ENCODE assay signal across 8 cellular contexts in genomic region chr7:66653719-66654274, GRCh38. TPM values are rescaled to one million over a fixed set of nuclear protein-coding genes. Genes with fewer than 3 reads are reported as not detected.
A peak's percentile ranks its signal among the peaks of the same experiment; 100 is the strongest.
DNase-seq lines count a peak whose midpoint lies in the region; ATAC-seq and TF ChIP-seq lines count a peak whose summit lies in the region.
"Not testable (repeated sequence)": the region's sequence is repeated elsewhere in the genome, so short reads cannot be mapped to it uniquely, and the experiment has no call there.

No MANE protein-coding gene starts in this region.

- H3K36me3 ChIP-seq in DOHH2 (ENCODE audit: control insufficient read depth, low read length): peaks cover 23% of the 10 kb centered on the region
- H3K36me3 ChIP-seq in psoas muscle (ENCODE audit: insufficient read depth in 1 of 2, low read depth in 1 of 2); upper lobe of right lung: not testable (repeated sequence)

- H3K4me3 Mint-ChIP-seq in activated CD4-positive, alpha-beta T cell treated with anti-CD3 and anti-CD28 coated beads, Interleukin-2, amount 10 ng/mL, durations not matched to agents 7 days and 5 days: peak overlapping the region; percentile 97
- H3K4me3 Mint-ChIP-seq in MCF 10A (ENCODE audit: unreplicated experiment) (peak overlapping the region; percentile 88), memory B cell (peak overlapping the region; percentile 93)

- peaks cover 35% of the 10 kb centered on the region for H3K4me1 Mint-ChIP-seq in activated CD4-positive, alpha-beta T cell treated with anti-CD3 and anti-CD28 coated beads, Interleukin-2, amount 10 ng/mL, durations not matched to agents 7 days and 5 days
- H3K4me1 Mint-ChIP-seq in MCF 10A (ENCODE audit: insufficient read depth, unreplicated experiment): peaks cover 13% of the 10 kb centered on the region
- H3K4me1 Mint-ChIP-seq in memory B cell: peaks cover 14% of the 10 kb centered on the region

- H3K27ac Mint-ChIP-seq in activated CD4-positive, alpha-beta T cell treated with anti-CD3 and anti-CD28 coated beads, Interleukin-2, amount 10 ng/mL, durations not matched to agents 7 days and 5 days: peak overlapping the region; percentile 99
- H3K27ac Mint-ChIP-seq in MCF 10A (ENCODE audit: low read depth, unreplicated experiment): peak overlapping the region; percentile 97
- peak overlapping the region; percentile 99 for H3K27ac Mint-ChIP-seq in memory B cell

- TSS peak; percentile 83 for BruUV-seq in MCF 10A (replicated peaks; lab: Mats Ljungman, UMichigan)

- H3K4me3 ChIP-seq in DOHH2 (ENCODE audit: low read length) (peak overlapping the region; percentile 80), LNCaP clone FGC (ENCODE audit: low read depth, low read length) (peak overlapping the region; percentile 71), fibroblast of the aortic adventitia (ENCODE audit: low read depth, low read length) (peak overlapping the region; percentile 84), psoas muscle (peak overlapping the region; percentile 93), upper lobe of right lung (peak overlapping the region; percentile 84)

- not testable (repeated sequence) for H3K9me2 ChIP-seq in DOHH2 (replicated peaks; ENCODE audit: control insufficient read depth, low read length)

- TF ChIP-seq CTCF in DOHH2 (IDR thresholded peaks at IDR 0.05; ENCODE audit: low read depth, low read length, poor library complexity, severe bottlenecking) (peak; percentile 33), LNCaP clone FGC (IDR thresholded peaks at IDR 0.05; ENCODE audit: control insufficient read depth, extremely low read depth, insufficient read depth) (peak; percentile 22; the same call in 1 of the 2 replicates), fibroblast of the aortic adventitia (IDR thresholded peaks at IDR 0.05; ENCODE audit: insufficient read depth, low read length) (peak; percentile 21), psoas muscle (IDR thresholded peaks at IDR 0.05) (peak; percentile 14)
- TF ChIP-seq CTCF in MCF 10A (IDR thresholded peaks at IDR 0.05; ENCODE audit: unreplicated experiment); upper lobe of right lung (IDR thresholded peaks at IDR 0.05): not testable (repeated sequence)

- H3F3A ChIP-seq in DOHH2 (ENCODE audit: control insufficient read depth, insufficient read depth): peaks cover 29% of the 10 kb centered on the region

- 7 to 10% (median 8%) methylated on average over 41 of the region's 41 CpGs for whole genome bisulfite sequencing in psoas muscle, 3 donors

- not testable (repeated sequence) for ATAC-seq in memory B cell (ENCODE audit: low read depth); upper lobe of right lung
- peak in 1 of 4 donors; percentile 5 for ATAC-seq in psoas muscle

- not testable (repeated sequence) for H3K9me3 Mint-ChIP-seq in activated CD4-positive, alpha-beta T cell treated with anti-CD3 and anti-CD28 coated beads, Interleukin-2, amount 10 ng/mL, durations not matched to agents 7 days and 5 days; MCF 10A (ENCODE audit: unreplicated experiment); memory B cell

- H3K27me3 Mint-ChIP-seq in activated CD4-positive, alpha-beta T cell treated with anti-CD3 and anti-CD28 coated beads, Interleukin-2, amount 10 ng/mL, durations not matched to agents 7 days and 5 days; MCF 10A (ENCODE audit: insufficient read depth, unreplicated experiment); memory B cell: not testable (repeated sequence)

- H4K20me1 ChIP-seq in DOHH2 (ENCODE audit: control insufficient read depth, insufficient read depth, low read depth, low read length): not testable (repeated sequence)

- CTCF ChIA-PET in activated CD4-positive, alpha-beta T cell treated with anti-CD3 and anti-CD28 coated beads, Interleukin-2, amount 10 ng/mL, durations not matched to agents 7 days and 5 days (lab: Charles Lee): interaction anchor here (0.6 to 1.8 kb wide), 4 partner anchors 22 to 28 kb away, joined by 3 to 5 read pairs (median 4); partner anchors contain the start of gene KCTD7
- CTCF ChIA-PET in MCF 10A (lab: Yijun Ruan, JAX): interaction anchor here (0.5 to 1.7 kb wide), 7 partner anchors 21 to 219 kb away, joined by 3 to 5 read pairs (median 4); no protein-coding TSS in a partner anchor

- H3K79me2 ChIP-seq in DOHH2 (ENCODE audit: control insufficient read depth, low read length): peaks cover 63% of the 10 kb centered on the region

- H3K27ac ChIP-seq in DOHH2 (ENCODE audit: low read depth, low read length) (peak overlapping the region; percentile 92), psoas muscle (peak overlapping the region; percentile 97), upper lobe of right lung (peak overlapping the region; percentile 99)

- H3K9me3 ChIP-seq in DOHH2 (ENCODE audit: control insufficient read depth, insufficient read depth, low read length); psoas muscle; upper lobe of right lung: not testable (repeated sequence)

- H3K4me1 ChIP-seq in DOHH2 (ENCODE audit: control insufficient read depth, low read length) (peaks cover 31% of the 10 kb centered on the region), psoas muscle (peaks cover 14% of the 10 kb centered on the region)
- not testable (repeated sequence) for H3K4me1 ChIP-seq in upper lobe of right lung

- H3K27me3 ChIP-seq in DOHH2 (ENCODE audit: control insufficient read depth, low read length); psoas muscle (ENCODE audit: insufficient read depth in 3 of 3, low read length in 2 of 3); upper lobe of right lung: not testable (repeated sequence)

- peaks cover 14% of the 10 kb centered on the region for H3K36me3 Mint-ChIP-seq in activated CD4-positive, alpha-beta T cell treated with anti-CD3 and anti-CD28 coated beads, Interleukin-2, amount 10 ng/mL, durations not matched to agents 7 days and 5 days (ENCODE audit: low read depth)
- not testable (repeated sequence) for H3K36me3 Mint-ChIP-seq in MCF 10A (ENCODE audit: insufficient read depth, unreplicated experiment); memory B cell

- H3K4me2 ChIP-seq in DOHH2 (ENCODE audit: low read length): peak overlapping the region; percentile 73

- intact Hi-C loops in MCF 10A (cut with micrococcal nuclease) (loop anchor here (1.0 to 10.0 kb wide), 3 partner anchors 29 to 99 kb away; no protein-coding TSS in a partner anchor), psoas muscle (cut with DNase I) (loop anchor here (10.0 kb wide), 1 partner anchor 91 kb away; the partner anchor contains the start of gene RABGEF1 (in 2 of the 2))
- intact Hi-C loops in upper lobe of right lung (cut with DNase I): not testable (repeated sequence)

- not testable (repeated sequence) for DNase-seq in LNCaP clone FGC (ENCODE audit: low read depth); activated CD4-positive, alpha-beta T cell treated with anti-CD3 and anti-CD28 coated beads, Interleukin-2, amount 10 ng/mL, durations not matched to agents 7 days and 5 days; MCF 10A (ENCODE audit: unreplicated experiment); fibroblast of the aortic adventitia (ENCODE audit: low read depth); memory B cell (ENCODE audit: low spot score in 2 of 2); psoas muscle; upper lobe of right lung

- POLR2A ChIA-PET in activated CD4-positive, alpha-beta T cell treated with anti-CD3 and anti-CD28 coated beads, Interleukin-2, amount 10 ng/mL, durations not matched to agents 7 days and 5 days (lab: Charles Lee): not testable (repeated sequence)
- POLR2A ChIA-PET in MCF 10A (lab: Yijun Ruan, JAX): interaction anchor here (0.6 to 4.5 kb wide), 22 partner anchors 9 to 355 kb away, joined by 3 to 56 read pairs (median 8); partner anchors contain the start of genes KCTD7, RABGEF1 and SBDS

RNA-seq across cellular contexts. Expression of gene KCTD7, which starts 25.1 kb away (rescaled TPM):
- 10 to 100 TPM; 40.0 to 41.3 TPM for total RNA-seq in activated CD4-positive, alpha-beta T cell treated with anti-CD3 and anti-CD28 coated beads, Interleukin-2, amount 10 ng/mL, durations not matched to agents 7 days and 5 days
- 3.7 and 5.5 TPM in 2 replicates for total RNA-seq in MCF 10A (2022)
- total RNA-seq in fibroblast of the aortic adventitia (ENCODE audit: low replicate concordance): 9.4 and 10.6 TPM in 2 replicates
- total RNA-seq in psoas muscle: 1 to 10 TPM; 2.6 to 7.8 (median 4.0) TPM
- 1 to 10 TPM; 2.2 to 9.8 (median 8.4) TPM for polyA plus RNA-seq in psoas muscle
- total RNA-seq in upper lobe of right lung: 12.5 TPM
